In the genomic region with DNA sequence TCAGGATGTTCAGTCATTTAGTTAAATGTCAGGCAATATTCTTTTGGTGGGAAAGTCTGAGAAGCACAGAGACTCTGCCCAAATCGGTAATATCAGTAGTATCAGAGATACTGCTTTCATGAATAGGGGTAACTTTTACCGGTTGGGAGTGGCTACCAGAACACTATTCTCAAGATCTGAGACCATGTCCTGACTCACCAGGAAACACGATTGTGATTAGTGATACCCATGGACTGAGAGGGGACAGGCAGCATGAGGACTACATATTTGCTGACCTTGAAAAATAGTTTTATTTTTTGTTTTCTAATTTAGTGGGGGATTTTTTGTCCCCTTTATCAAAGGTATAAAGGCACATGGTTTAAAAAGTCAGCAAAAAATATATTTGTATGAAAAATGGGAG, we compare ENCODE assay signal across 17 cellular contexts.
"Had no signal": no experiment of that assay in that cellular context is flagged by ENCODE, and none has a peak within 500 bp of the region (broad histone marks: within the 10 kb centered on the region; RNA-seq: fewer than 3 reads in every experiment).

No MANE protein-coding gene starts in this region.

- H3K4me1 ChIP-seq: ascending aorta, breast epithelium, lower lobe of right lung, sigmoid colon, tibial artery, uterus had no signal

- H3K4me3 ChIP-seq: ascending aorta, breast epithelium, lower lobe of right lung, sigmoid colon, tibial artery, uterus had no signal

- H3K9me3 ChIP-seq: ascending aorta, breast epithelium, lower lobe of right lung, sigmoid colon, tibial artery, uterus had no signal

- H3K27me3 ChIP-seq: ascending aorta, breast epithelium, sigmoid colon, tibial artery, uterus had no signal

- H3K27ac ChIP-seq: ascending aorta, breast epithelium, epithelial cell of prostate, lower lobe of right lung, sigmoid colon, tibial artery, uterus had no signal

- FAIRE-seq: frontal cortex had no signal

- H3K36me3 ChIP-seq: breast epithelium, uterus had no signal

- DNase-seq: activated CD4-positive, alpha-beta T cell treated with anti-CD3 and anti-CD28 coated beads, Interleukin-2, amount 50 U/mL, for 1 hour; activated gamma-delta T cell; activated naive CD8-positive, alpha-beta T cell treated with anti-CD3 and anti-CD28 coated beads, Interleukin-2, amount 10 ng/mL, durations not matched to agents 7 days and 5 days; activated T-cell treated with anti-CD3 and anti-CD28 coated beads, Interleukin-2, amount 50 U/mL, for 1 hour; effector memory CD8-positive, alpha-beta T cell; head of caudate nucleus; left colon; lower lobe of right lung; midbrain; sigmoid colon; stimulated activated CD4-positive, alpha-beta T cell treated with anti-CD3 and anti-CD28 coated beads, Interleukin-1b, Interleukin-23, amount 100 ng/mL, for 48 hours; tibial artery; uterus had no signal

- ATAC-seq: effector memory CD8-positive, alpha-beta T cell; left colon; lower lobe of right lung had no signal
